27 cellular contexts compared by ENCODE assay signal in genomic region chr20:33503564-33503963, GRCh38.
"Had no signal": no experiment of that assay in that cellular context is flagged by ENCODE, and none has a peak within 500 bp of the region (broad histone marks: within the 10 kb centered on the region; RNA-seq: fewer than 3 reads in every experiment).

No MANE protein-coding gene starts in this region.

- FAIRE-seq: islet of Langerhans, kidney, pancreas, small intestine, urothelium cell line had no signal

- H3K36me3 ChIP-seq: left lung, lower lobe of right lung, pancreas, prostate gland, sigmoid colon, spleen, suprapubic skin, thoracic aorta, tibial artery, upper lobe of right lung had no signal

- ATAC-seq: left colon; left lung; lower lobe of right lung; natural killer cell; pancreas; right cardiac atrium; stimulated activated effector memory CD8-positive, alpha-beta T cell treated with anti-CD3 and anti-CD28 coated beads, Interleukin-12 subunit alpha, Interleukin-12 subunit beta, amount 100 ng/mL, for 72 hours; upper lobe of right lung had no signal

- H3K27ac ChIP-seq: left lung, lower lobe of right lung, pancreas, prostate gland, sigmoid colon, spleen, suprapubic skin, thoracic aorta, tibial artery, upper lobe of right lung had no signal

- H3K4me3 ChIP-seq: left lung, lower lobe of right lung, pancreas, prostate gland, sigmoid colon, spleen, suprapubic skin, thoracic aorta, tibial artery, upper lobe of right lung had no signal

- H3K9me3 Mint-ChIP-seq: immature natural killer cell; natural killer cell; stimulated activated effector memory CD8-positive, alpha-beta T cell treated with anti-CD3 and anti-CD28 coated beads, Interleukin-12 subunit alpha, Interleukin-12 subunit beta, amount 100 ng/mL, for 72 hours; stimulated activated naive CD8-positive, alpha-beta T cell treated with anti-CD3 and anti-CD28 coated beads, Interleukin-15, Interleukin-2, amounts not matched to agents 100 ng/mL and 50 ng/mL, for 24 hours had no signal

- H3K4me3 Mint-ChIP-seq: immature natural killer cell; naive B cell; natural killer cell; stimulated activated effector memory CD8-positive, alpha-beta T cell treated with anti-CD3 and anti-CD28 coated beads, Interleukin-12 subunit alpha, Interleukin-12 subunit beta, amount 100 ng/mL, for 72 hours; stimulated activated naive CD8-positive, alpha-beta T cell treated with anti-CD3 and anti-CD28 coated beads, Interleukin-15, Interleukin-2, amounts not matched to agents 100 ng/mL and 50 ng/mL, for 24 hours had no signal

- H3K36me3 Mint-ChIP-seq: natural killer cell had no signal

- H3K27ac Mint-ChIP-seq: naive B cell; natural killer cell; stimulated activated effector memory CD8-positive, alpha-beta T cell treated with anti-CD3 and anti-CD28 coated beads, Interleukin-12 subunit alpha, Interleukin-12 subunit beta, amount 100 ng/mL, for 72 hours; stimulated activated naive CD8-positive, alpha-beta T cell treated with anti-CD3 and anti-CD28 coated beads, Interleukin-15, Interleukin-2, amounts not matched to agents 100 ng/mL and 50 ng/mL, for 24 hours had no signal

- H3K4me1 ChIP-seq: lower lobe of right lung, prostate gland, upper lobe of right lung had no signal

- H3K9me3 ChIP-seq: left lung, lower lobe of right lung, pancreas, prostate gland, sigmoid colon, spleen, suprapubic skin, thoracic aorta, tibial artery, upper lobe of right lung had no signal

- H3K27me3 ChIP-seq: left lung, pancreas, sigmoid colon, spleen, suprapubic skin, tibial artery, upper lobe of right lung had no signal

- H3K27me3 Mint-ChIP-seq: naive B cell; stimulated activated naive CD8-positive, alpha-beta T cell treated with anti-CD3 and anti-CD28 coated beads, Interleukin-15, Interleukin-2, amounts not matched to agents 100 ng/mL and 50 ng/mL, for 24 hours had no signal

- DNase-seq: hypothalamus; immature natural killer cell; kidney; left colon; left lung; lower lobe of right lung; mammary epithelial cell; mesenchymal stem cell; naive B cell; natural killer cell; pancreas; retina; right cardiac atrium; sigmoid colon; small intestine; stimulated activated CD4-positive, alpha-beta T cell treated with anti-CD3 and anti-CD28 coated beads, Interleukin-4, amount 100 ng/mL, for 24 hours; stimulated activated naive CD4-positive, alpha-beta T cell; upper lobe of right lung had no signal
